29 cellular contexts compared by ENCODE assay signal in the genomic region with DNA sequence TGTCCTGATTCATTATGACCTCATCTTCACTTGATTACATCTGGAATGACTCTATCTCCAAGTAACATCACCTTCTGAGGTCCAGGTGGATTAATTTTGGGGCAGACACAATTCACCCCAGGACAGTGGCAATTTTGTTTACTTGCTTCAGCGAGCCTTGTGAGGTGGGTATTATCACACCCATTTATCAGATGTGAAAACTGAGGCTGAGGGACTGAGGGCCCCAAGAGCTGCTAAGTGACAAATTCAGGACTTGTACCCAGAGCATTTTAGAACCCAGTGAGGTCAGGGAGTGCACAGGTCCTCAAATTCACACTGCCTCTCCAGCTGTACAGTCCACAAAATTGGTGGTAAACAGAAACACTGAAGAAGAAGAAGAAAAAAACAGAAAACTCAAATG.
"Had no signal": no experiment of that assay in that cellular context is flagged by ENCODE, and none has a peak within 500 bp of the region (broad histone marks: within the 10 kb centered on the region; RNA-seq: fewer than 3 reads in every experiment).

No MANE protein-coding gene starts in this region.

- H2AFZ ChIP-seq: parathyroid adenoma had no signal

- FAIRE-seq: frontal cortex, islet of Langerhans, TTC549 had no signal

- H3K27ac ChIP-seq: epithelial cell of prostate, esophagus squamous epithelium, left ventricle myocardium inferior, parathyroid adenoma, psoas muscle, right atrium auricular region, stomach, thyroid gland, upper lobe of left lung, vagina, VCaP had no signal

- H3K4me3 ChIP-seq: esophagus squamous epithelium, left ventricle myocardium inferior, lung, mucosa of descending colon, psoas muscle, right atrium auricular region, stomach, thyroid gland, upper lobe of left lung, vagina had no signal

- H3K27me3 ChIP-seq: right atrium auricular region, thyroid gland, upper lobe of left lung, vagina had no signal

- H3K9ac ChIP-seq: parathyroid adenoma had no signal

- ATAC-seq: activated CD4-positive, CD25-positive, alpha-beta regulatory T cell treated with anti-CD3 and anti-CD28 coated beads, Interleukin-2, amount 50 U/mL, for 24 hours; activated naive CD8-positive, alpha-beta T cell treated with anti-CD3 and anti-CD28 coated beads, Interleukin-2, amount 50 U/mL, for 24 hours; activated T-cell treated with anti-CD3 and anti-CD28 coated beads, Interleukin-2, amount 50 U/mL, for 4 hours; activated T-helper 17 cell treated with anti-CD3 and anti-CD28 coated beads, Interleukin-2, amount 50 U/mL, for 72 hours; mucosa of descending colon; natural killer cell treated with Interleukin-12 subunit alpha and Interleukin-12 subunit beta and Interleukin-15 and Interleukin-18, amount 100 ng/mL, for 72 hours; psoas muscle; stimulated activated naive B cell treated with anti-CD40 and anti-IgM and Interleukin-4, amounts not matched to agents 10 μg/mL and 1 μg/mL and 100 μg/mL, for 72 hours had no signal

- H3K79me2 ChIP-seq: parathyroid adenoma had no signal

- H3K4me1 ChIP-seq: esophagus squamous epithelium, parathyroid adenoma, right atrium auricular region, thyroid gland, upper lobe of left lung, vagina had no signal

- DNase-seq: activated CD4-positive, alpha-beta T cell treated with anti-CD3 and anti-CD28 coated beads for 48 hours; activated CD4-positive, alpha-beta T cell treated with anti-CD3 and anti-CD28 coated beads, Interleukin-2, amount 50 U/mL, for 48 hours; activated naive CD8-positive, alpha-beta T cell treated with anti-CD3 and anti-CD28 coated beads, Interleukin-2, amount 50 U/mL, for 24 hours; activated T-cell treated with anti-CD3 and anti-CD28 coated beads, Interleukin-2, amount 50 U/mL, for 4 hours; amygdala; central memory CD4-positive, alpha-beta T cell; esophagus squamous epithelium; left ventricle myocardium inferior; mucosa of descending colon; psoas muscle; stimulated activated CD4-positive, alpha-beta T cell treated with anti-CD3 and anti-CD28 coated beads, Interleukin-15, amount 100 ng/mL, for 24 hours; stimulated activated CD4-positive, alpha-beta T cell treated with anti-CD3 and anti-CD28 coated beads, Interleukin-2, amount 100 ng/mL, for 24 hours; stimulated activated naive B cell treated with anti-CD40 and anti-IgM and Interleukin-4, amounts not matched to agents 10 μg/mL and 1 μg/mL and 100 μg/mL, for 72 hours; stomach; T-helper 9 cell; thyroid gland had no signal

- H3K9me3 ChIP-seq: esophagus squamous epithelium, left ventricle myocardium inferior, mucosa of descending colon, psoas muscle, right atrium auricular region, stomach, thyroid gland, upper lobe of left lung, vagina had no signal

- H3K36me3 ChIP-seq: esophagus squamous epithelium, left ventricle myocardium inferior, right atrium auricular region, stomach, thyroid gland, upper lobe of left lung, vagina had no signal
